24 cellular contexts compared by ENCODE assay signal in genomic region chr13:49099513-49099877, GRCh38.
DNase-seq lines count a peak whose midpoint lies in the region; ATAC-seq, FAIRE-seq and TF ChIP-seq lines count a peak whose summit lies in the region.
"Had no signal": no experiment of that assay in that cellular context is flagged by ENCODE, and none has a peak within 500 bp of the region (broad histone marks: within the 10 kb centered on the region; RNA-seq: fewer than 3 reads in every experiment).

No MANE protein-coding gene starts in this region.

- no peaks in the 10 kb centered on the region for H3K36me3 ChIP-seq in heart right ventricle
- H3K36me3 ChIP-seq in right atrium auricular region = no peaks in the 10 kb centered on the region
- no peaks in the 10 kb centered on the region for H3K36me3 ChIP-seq in stomach
- H3K36me3 ChIP-seq: cardiac muscle cell had no signal

- no peaks in the 10 kb centered on the region for H3K9me3 ChIP-seq in heart right ventricle
- H3K9me3 ChIP-seq in right atrium auricular region = no peaks in the 10 kb centered on the region
- no peaks in the 10 kb centered on the region for H3K9me3 ChIP-seq in stomach

- H3K27ac ChIP-seq in heart right ventricle (peak overlapping the region in 6 of 10 donors; percentile 62 to 84 (median 80)), right atrium auricular region (peak overlapping the region in 1 of 2 donors; percentile 58), VCaP (no peak overlapping the region), stomach (peak overlapping the region in 4 of 5 donors; percentile 56 to 81 (median 73))
- H3K27ac ChIP-seq: RWPE1, SK-N-MC had no signal

- no peak for ATAC-seq in heart right ventricle
- no peak for ATAC-seq in activated CD4-positive, alpha-beta T cell treated with anti-CD3 and anti-CD28 coated beads for 36 hours

- H3K4me1 ChIP-seq in heart right ventricle (peaks cover 10 to 40% (median 30%) of the 10 kb centered on the region in 9 donors), right atrium auricular region (peaks cover 0 to 42% of the 10 kb centered on the region in 2 donors), stomach (peaks cover 10 to 50% (median 23%) of the 10 kb centered on the region in 4 donors)

- POLR2A ChIA-PET in activated CD4-positive, alpha-beta T cell treated with anti-CD3 and anti-CD28 coated beads for 36 hours (lab: Charles Lee) = no interaction called here

- no peaks in the 10 kb centered on the region for H3K27me3 ChIP-seq in heart right ventricle
- no peaks in the 10 kb centered on the region for H3K27me3 ChIP-seq in right atrium auricular region
- no peaks in the 10 kb centered on the region for H3K27me3 ChIP-seq in stomach
- H3K27me3 ChIP-seq: cardiac muscle cell, dorsolateral prefrontal cortex had no signal

- TF ChIP-seq POLR2A in stomach (IDR thresholded peaks at IDR 0.05) = no peak

- H3K4me3 Mint-ChIP-seq in activated CD4-positive, alpha-beta T cell treated with anti-CD3 and anti-CD28 coated beads for 36 hours = no peak overlapping the region
- H3K4me3 Mint-ChIP-seq: activated CD4-positive, alpha-beta T cell treated with anti-CD3 and anti-CD28 coated beads, Interleukin-2, amount 10 ng/mL, durations not matched to agents 24 days and 14 days; activated naive CD4-positive, alpha-beta T cell treated with anti-CD3 and anti-CD28 coated beads, Interleukin-2, amount 10 ng/mL, durations not matched to agents 7 days and 5 days; B cell; neural crest cell; T-helper 1 cell treated with Interleukin-12 subunit alpha and Interleukin-12 subunit beta and Interleukin-4 antibody, amounts not matched to agents 30 μg/mL and 1 μg/mL, for 36 hours had no signal

- peak; percentile 96 for FAIRE-seq in islet of Langerhans (lab: Jason Lieb, UNC)
- FAIRE-seq: A204.1 had no signal

- no peak overlapping the region for H3K27ac Mint-ChIP-seq in activated CD4-positive, alpha-beta T cell treated with anti-CD3 and anti-CD28 coated beads for 36 hours
- H3K27ac Mint-ChIP-seq: activated CD4-positive, alpha-beta T cell treated with anti-CD3 and anti-CD28 coated beads, Interleukin-2, amount 10 ng/mL, durations not matched to agents 24 days and 14 days; activated naive CD4-positive, alpha-beta T cell treated with anti-CD3 and anti-CD28 coated beads, Interleukin-2, amount 10 ng/mL, durations not matched to agents 7 days and 5 days; B cell; T-helper 1 cell treated with Interleukin-12 subunit alpha and Interleukin-12 subunit beta and Interleukin-4 antibody, amounts not matched to agents 30 μg/mL and 1 μg/mL, for 36 hours had no signal

- no peaks in the 10 kb centered on the region for H3K27me3 Mint-ChIP-seq in activated CD4-positive, alpha-beta T cell treated with anti-CD3 and anti-CD28 coated beads for 36 hours
- H3K27me3 Mint-ChIP-seq: activated CD4-positive, alpha-beta T cell treated with anti-CD3 and anti-CD28 coated beads, Interleukin-2, amount 10 ng/mL, durations not matched to agents 24 days and 14 days; activated naive CD4-positive, alpha-beta T cell treated with anti-CD3 and anti-CD28 coated beads, Interleukin-2, amount 10 ng/mL, durations not matched to agents 7 days and 5 days; B cell had no signal

- TF ChIP-seq CTCF in heart right ventricle (IDR thresholded peaks at IDR 0.05) (no peak), right atrium auricular region (IDR thresholded peaks at IDR 0.05) (no peak), VCaP (conservative IDR thresholded peaks at IDR 0.05) (peak; percentile 57), stomach (IDR thresholded peaks at IDR 0.05) (peak in 1 of 7 experiments; percentile 0)

- H3K9me3 Mint-ChIP-seq in activated CD4-positive, alpha-beta T cell treated with anti-CD3 and anti-CD28 coated beads for 36 hours (ENCODE audit: low read depth) = no peaks in the 10 kb centered on the region
- H3K9me3 Mint-ChIP-seq: activated CD4-positive, alpha-beta T cell treated with anti-CD3 and anti-CD28 coated beads, Interleukin-2, amount 10 ng/mL, durations not matched to agents 24 days and 14 days; activated naive CD4-positive, alpha-beta T cell treated with anti-CD3 and anti-CD28 coated beads, Interleukin-2, amount 10 ng/mL, durations not matched to agents 7 days and 5 days; neural crest cell; T-helper 1 cell treated with Interleukin-12 subunit alpha and Interleukin-12 subunit beta and Interleukin-4 antibody, amounts not matched to agents 30 μg/mL and 1 μg/mL, for 36 hours had no signal

- no peak for TF ChIP-seq EP300 in stomach (IDR thresholded peaks at IDR 0.05)

- no peak overlapping the region for H3K4me3 ChIP-seq in heart right ventricle
- no peak overlapping the region for H3K4me3 ChIP-seq in right atrium auricular region
- H3K4me3 ChIP-seq in stomach = no peak overlapping the region
- H3K4me3 ChIP-seq: cardiac muscle cell, dorsolateral prefrontal cortex, SK-N-MC had no signal

- WGBS in heart right ventricle, 2 donors = 54 to 57% methylated on average over 2 of the region's 2 CpGs
- WGBS in stomach, 5 donors = 58 to 76% (median 67%) methylated on average over 2 of the region's 2 CpGs

- DNase-seq in heart right ventricle (no peak), right atrium auricular region (ENCODE audit: low spot score) (no peak), stomach (no peak), NCI-H524 (lab: John Stamatoyannopoulos, UW) (no peak), iPS-NIHi7 (ENCODE audit: extremely low spot score) (no peak)
- no peak for DNase-seq in activated CD4-positive, alpha-beta T cell treated with anti-CD3 and anti-CD28 coated beads for 36 hours
- DNase-seq: activated CD4-positive, alpha-beta T cell treated with anti-CD3 and anti-CD28 coated beads, Interleukin-2, amount 10 ng/mL, durations not matched to agents 24 days and 14 days; activated naive CD4-positive, alpha-beta T cell treated with anti-CD3 and anti-CD28 coated beads, Interleukin-2, amount 10 ng/mL, durations not matched to agents 7 days and 5 days; DMS79; dorsolateral prefrontal cortex; left cardiac atrium; NCI-H1048; NCI-H187; NCI-H526; stimulated activated CD4-positive, alpha-beta T cell treated with anti-CD3 and anti-CD28 coated beads, Interleukin-2, amount 100 ng/mL, for 24 hours had no signal

- peaks cover 3% of the 10 kb centered on the region for H3K36me3 Mint-ChIP-seq in activated CD4-positive, alpha-beta T cell treated with anti-CD3 and anti-CD28 coated beads for 36 hours (ENCODE audit: low read depth)

- intact Hi-C loops in heart right ventricle (cut with DNase I) = loop anchor here in 5 of 10 donors (5.0 to 10.0 kb wide), 3 partner anchors 122 to 325 kb away; partner anchors contain the start of gene FNDC3A (in 3 of the 5)
- intact Hi-C loops in stomach (cut with DNase I; ENCODE audit: low total_unique reads) = no loop called here
- intact Hi-C loops in activated CD4-positive, alpha-beta T cell treated with anti-CD3 and anti-CD28 coated beads for 36 hours (cut with DNase I, micrococcal nuclease) = loop anchor here in 1 of 2 experiments (1.0 kb wide), 1 partner anchor 182 kb away; no protein-coding TSS in a partner anchor

- peaks cover 21% of the 10 kb centered on the region for H3K4me1 Mint-ChIP-seq in activated CD4-positive, alpha-beta T cell treated with anti-CD3 and anti-CD28 coated beads for 36 hours

- CTCF ChIA-PET in activated CD4-positive, alpha-beta T cell treated with anti-CD3 and anti-CD28 coated beads for 36 hours (lab: Charles Lee) = interaction anchor here (0.9 to 1.5 kb wide), 5 partner anchors 11 to 349 kb away, joined by 3 to 4 read pairs (median 3); no protein-coding TSS in a partner anchor
